In the genomic region with DNA sequence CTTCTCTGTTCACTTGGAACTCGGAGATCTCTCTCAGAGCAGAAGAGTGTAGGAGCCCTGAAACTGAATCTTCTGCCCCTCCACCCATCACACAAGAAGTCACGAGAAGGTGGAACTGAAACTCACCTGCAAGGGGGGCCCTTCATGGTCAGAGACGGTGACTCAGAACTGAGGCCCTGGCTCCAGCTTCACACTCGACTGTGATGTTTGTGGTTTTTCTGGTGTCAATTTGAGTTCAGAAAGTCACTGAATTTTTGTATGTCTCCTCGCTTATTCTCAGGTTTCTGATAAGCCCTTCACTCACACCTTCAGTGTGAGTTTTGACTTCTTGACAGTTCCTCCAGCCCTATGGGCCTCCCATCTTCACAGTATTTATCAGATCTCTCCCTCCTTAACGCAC, we compare ENCODE assay signal across 11 cellular contexts. TPM values are rescaled to one million over a fixed set of nuclear protein-coding genes. Genes with fewer than 3 reads are reported as not detected.
DNase-seq lines count a peak whose midpoint lies in the region; ATAC-seq lines count a peak whose summit lies in the region.
"Had no signal": no experiment of that assay in that cellular context is flagged by ENCODE, and none has a peak within 500 bp of the region (broad histone marks: within the 10 kb centered on the region; RNA-seq: fewer than 3 reads in every experiment).

No MANE protein-coding gene starts in this region.

- peaks cover 1% of the 10 kb centered on the region for H3K36me3 Mint-ChIP-seq in T-helper 2 cell treated with Interferon-gamma antibody and Interleukin-4, amounts not matched to agents 5 μg/mL and 100 μg/mL, for 36 hours (ENCODE audit: low read depth)
- H3K36me3 Mint-ChIP-seq in activated T-helper 1 cell treated with anti-CD3 and anti-CD28 coated beads, Interleukin-12 subunit alpha, Interleukin-12 subunit beta, Interleukin-2, Interleukin-4 antibody, amounts not matched to agents 30 ng/mL and 10 ng/mL and 1 ng/mL, durations not matched to agents 14 hours and 24 hours and 36 hours (ENCODE audit: low read depth), result no peaks in the 10 kb centered on the region

- ATAC-seq in HG03025 (IDR thresholded peaks at IDR 0.05; ENCODE audit: low FRiP score, unreplicated experiment), result peak; percentile 89

- no peaks in the 10 kb centered on the region for H3K9me3 Mint-ChIP-seq in T-helper 2 cell treated with Interferon-gamma antibody and Interleukin-4, amounts not matched to agents 5 μg/mL and 100 μg/mL, for 36 hours
- peaks cover under 1% of the 10 kb centered on the region for H3K9me3 Mint-ChIP-seq in activated T-helper 1 cell treated with anti-CD3 and anti-CD28 coated beads, Interleukin-12 subunit alpha, Interleukin-12 subunit beta, Interleukin-2, Interleukin-4 antibody, amounts not matched to agents 30 ng/mL and 10 ng/mL and 1 ng/mL, durations not matched to agents 14 hours and 24 hours and 36 hours

- H3K27ac Mint-ChIP-seq in T-helper 2 cell treated with Interferon-gamma antibody and Interleukin-4, amounts not matched to agents 5 μg/mL and 100 μg/mL, for 36 hours, result peak overlapping the region; percentile 11
- no peak overlapping the region for H3K27ac Mint-ChIP-seq in activated T-helper 1 cell treated with anti-CD3 and anti-CD28 coated beads, Interleukin-12 subunit alpha, Interleukin-12 subunit beta, Interleukin-2, Interleukin-4 antibody, amounts not matched to agents 30 ng/mL and 10 ng/mL and 1 ng/mL, durations not matched to agents 14 hours and 24 hours and 36 hours

- H3K4me1 Mint-ChIP-seq in T-helper 2 cell treated with Interferon-gamma antibody and Interleukin-4, amounts not matched to agents 5 μg/mL and 100 μg/mL, for 36 hours (ENCODE audit: low read depth), result peaks cover 15% of the 10 kb centered on the region
- H3K4me1 Mint-ChIP-seq in activated T-helper 1 cell treated with anti-CD3 and anti-CD28 coated beads, Interleukin-12 subunit alpha, Interleukin-12 subunit beta, Interleukin-2, Interleukin-4 antibody, amounts not matched to agents 30 ng/mL and 10 ng/mL and 1 ng/mL, durations not matched to agents 14 hours and 24 hours and 36 hours (ENCODE audit: low read depth), result peaks cover 11% of the 10 kb centered on the region

- DNase-seq in stimulated activated naive CD4-positive, alpha-beta T cell treated with Interleukin-2 at 50 U/mL for 16 hours (lab: John Stamatoyannopoulos, UW), result peak; percentile 2
- DNase-seq in stimulated activated naive CD4-positive, alpha-beta T cell (lab: John Stamatoyannopoulos, UW), result no peak
- DNase-seq in T-helper 2 cell treated with Interferon-gamma antibody and Interleukin-4, amounts not matched to agents 5 μg/mL and 100 μg/mL, for 36 hours (ENCODE audit: low spot score), result peak; percentile 42
- no peak for DNase-seq in occipital lobe (lab: John Stamatoyannopoulos, UW)
- DNase-seq in activated gamma-delta T cell treated with Interleukin-2 at 50 U/mL for 16 hours, result no peak
- no peak for DNase-seq in activated T-helper 1 cell treated with anti-CD3 and anti-CD28 coated beads, Interleukin-12 subunit alpha, Interleukin-12 subunit beta, Interleukin-2, Interleukin-4 antibody, amounts not matched to agents 30 ng/mL and 10 ng/mL and 1 ng/mL, durations not matched to agents 14 hours and 24 hours and 36 hours (ENCODE audit: low spot score)
- DNase-seq in RKO (ENCODE audit: low spot score), result no peak

- peak overlapping the region; percentile 41 for H3K4me3 Mint-ChIP-seq in T-helper 2 cell treated with Interferon-gamma antibody and Interleukin-4, amounts not matched to agents 5 μg/mL and 100 μg/mL, for 36 hours
- H3K4me3 Mint-ChIP-seq in activated T-helper 1 cell treated with anti-CD3 and anti-CD28 coated beads, Interleukin-12 subunit alpha, Interleukin-12 subunit beta, Interleukin-2, Interleukin-4 antibody, amounts not matched to agents 30 ng/mL and 10 ng/mL and 1 ng/mL, durations not matched to agents 14 hours and 24 hours and 36 hours, result no peak overlapping the region

- peaks cover 4% of the 10 kb centered on the region for H3K27me3 Mint-ChIP-seq in T-helper 2 cell treated with Interferon-gamma antibody and Interleukin-4, amounts not matched to agents 5 μg/mL and 100 μg/mL, for 36 hours (ENCODE audit: low read depth)
- H3K27me3 Mint-ChIP-seq in activated T-helper 1 cell treated with anti-CD3 and anti-CD28 coated beads, Interleukin-12 subunit alpha, Interleukin-12 subunit beta, Interleukin-2, Interleukin-4 antibody, amounts not matched to agents 30 ng/mL and 10 ng/mL and 1 ng/mL, durations not matched to agents 14 hours and 24 hours and 36 hours (ENCODE audit: insufficient read depth), result peaks cover 3% of the 10 kb centered on the region

- intact Hi-C loops in activated T-helper 1 cell treated with anti-CD3 and anti-CD28 coated beads, Interleukin-12 subunit alpha, Interleukin-12 subunit beta, Interleukin-2, Interleukin-4 antibody, amounts not matched to agents 30 ng/mL and 10 ng/mL and 1 ng/mL, durations not matched to agents 14 hours and 24 hours and 36 hours (cut with micrococcal nuclease), result no loop called here

RNA-seq across cellular contexts. Expression of a gene that starts 23.1 kb away (rescaled TPM):
- total RNA-seq in occipital lobe, result not detected
- total RNA-seq in activated T-helper 1 cell treated with anti-CD3 and anti-CD28 coated beads, Interleukin-12 subunit alpha, Interleukin-12 subunit beta, Interleukin-2, Interleukin-4 antibody, amounts not matched to agents 30 ng/mL and 10 ng/mL and 1 ng/mL, durations not matched to agents 14 hours and 24 hours and 36 hours, result not detected in 2 replicates
- total RNA-seq: cardiac muscle cell, HT1080, SK-MEL-5 had no signal

RNA-seq across cellular contexts. Expression of a gene that starts 36.0 kb away (rescaled TPM):
- 8.7 TPM for total RNA-seq in occipital lobe
- 7.9 and 8.4 TPM in 2 replicates for total RNA-seq in activated T-helper 1 cell treated with anti-CD3 and anti-CD28 coated beads, Interleukin-12 subunit alpha, Interleukin-12 subunit beta, Interleukin-2, Interleukin-4 antibody, amounts not matched to agents 30 ng/mL and 10 ng/mL and 1 ng/mL, durations not matched to agents 14 hours and 24 hours and 36 hours

RNA-seq across cellular contexts. Expression of a gene that starts 39.5 kb away (rescaled TPM):
- 0.16 TPM for total RNA-seq in occipital lobe
- total RNA-seq in activated T-helper 1 cell treated with anti-CD3 and anti-CD28 coated beads, Interleukin-12 subunit alpha, Interleukin-12 subunit beta, Interleukin-2, Interleukin-4 antibody, amounts not matched to agents 30 ng/mL and 10 ng/mL and 1 ng/mL, durations not matched to agents 14 hours and 24 hours and 36 hours, result not detected in 2 replicates
- total RNA-seq: cardiac muscle cell, SK-MEL-5 had no signal

Comparison
In these comparisons a context has a peak if more than half of its experiments do, and no peak if none do; other contexts are left out.
1. DNase-seq: peak in stimulated activated naive CD4-positive, alpha-beta T cell treated with Interleukin-2 at 50 U/mL for 16 hours (single experiment) and T-helper 2 cell treated with Interferon-gamma antibody and Interleukin-4, amounts not matched to agents 5 μg/mL and 100 μg/mL, for 36 hours (single experiment); none in stimulated activated naive CD4-positive, alpha-beta T cell (0 of 6), occipital lobe (single experiment), activated gamma-delta T cell treated with Interleukin-2 at 50 U/mL for 16 hours (single experiment), activated T-helper 1 cell treated with anti-CD3 and anti-CD28 coated beads, Interleukin-12 subunit alpha, Interleukin-12 subunit beta, Interleukin-2, Interleukin-4 antibody, amounts not matched to agents 30 ng/mL and 10 ng/mL and 1 ng/mL, durations not matched to agents 14 hours and 24 hours and 36 hours (single experiment) and RKO (single experiment).